Comparison of ENCODE assay signal across 9 cellular contexts in the genomic region with DNA sequence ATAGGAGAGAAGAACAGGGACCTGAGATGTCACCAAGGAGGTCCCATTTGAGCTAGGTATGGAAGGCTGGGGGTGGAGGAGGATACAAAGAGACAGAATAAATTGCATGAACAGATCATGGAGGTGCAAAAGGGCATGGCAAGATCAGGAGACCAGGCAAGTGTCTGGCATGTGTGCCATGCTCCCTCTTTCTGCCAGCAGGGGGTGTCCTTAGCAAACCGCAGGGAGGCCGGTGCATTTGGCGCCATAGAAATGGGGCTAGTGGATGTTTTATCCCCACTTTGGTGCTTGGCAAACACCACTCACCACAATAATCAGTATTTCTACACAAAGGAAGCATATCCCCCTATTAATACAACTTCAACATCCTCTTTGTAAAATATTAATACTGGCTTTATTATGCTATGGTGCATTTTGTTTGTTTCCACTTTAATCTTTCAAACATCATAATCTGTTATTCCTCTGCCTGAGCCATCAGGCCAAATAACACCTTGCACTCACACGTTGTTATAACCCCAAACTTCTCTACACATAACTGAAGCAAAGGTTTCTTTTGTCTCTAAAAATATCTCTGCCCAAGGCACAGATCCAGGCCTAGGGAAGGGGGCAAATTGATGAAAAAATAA. TPM values are rescaled to one million over a fixed set of nuclear protein-coding genes. Genes with fewer than 3 reads are reported as not detected.
A peak's percentile ranks its signal among the peaks of the same experiment; 100 is the strongest.
DNase-seq lines count a peak whose midpoint lies in the region; ATAC-seq, FAIRE-seq and TF ChIP-seq lines count a peak whose summit lies in the region.
"Had no signal": no experiment of that assay in that cellular context is flagged by ENCODE, and none has a peak within 500 bp of the region (broad histone marks: within the 10 kb centered on the region; RNA-seq: fewer than 3 reads in every experiment).

No MANE protein-coding gene starts in this region.

- peak overlapping the region in 1 of 3 donors; percentile 27 for H3K27ac Mint-ChIP-seq in CD4-positive, CD25-positive, alpha-beta regulatory T cell

- dilution Hi-C loops in keratinocyte (cut with MboI; ENCODE audit: extremely low pct_ligation_motif_present, low sequenced_read_pairs): loop anchor here (10.0 kb wide), 1 partner anchor 155 kb away; the partner anchor contains the start of gene S100A9

- peak; percentile 52 to 58 for ATAC-seq in CD4-positive, CD25-positive, alpha-beta regulatory T cell (ENCODE audit: low read depth in 2 of 2)
- ATAC-seq in HG02798 (IDR thresholded peaks at IDR 0.05; ENCODE audit: poor library complexity, unreplicated experiment): peak; percentile 39
- ATAC-seq in SK-N-SH treated with all-trans-retinoic acid at 6 μM for 48 hours: peak; percentile 49
- ATAC-seq in GM21526 (IDR thresholded peaks at IDR 0.05; ENCODE audit: low FRiP score, unreplicated experiment): no peak

- peaks cover 0 to 9% (median 5%) of the 10 kb centered on the region in 4 donors for H3K4me1 Mint-ChIP-seq in CD4-positive, CD25-positive, alpha-beta regulatory T cell

- peaks cover 5% of the 10 kb centered on the region for H3K27me3 Mint-ChIP-seq in CD4-positive, CD25-positive, alpha-beta regulatory T cell

- no peaks in the 10 kb centered on the region for H3K27me3 ChIP-seq in CD4-positive, CD25-positive, alpha-beta regulatory T cell (ENCODE audit: control insufficient read depth, insufficient read depth, low read length)
- H3K27me3 ChIP-seq in keratinocyte (ENCODE audit: control insufficient read depth, extremely low read depth, insufficient read depth, low read length): no peaks in the 10 kb centered on the region

- no peak overlapping the region for H2AFZ ChIP-seq in keratinocyte (ENCODE audit: control insufficient read depth, low read length)

- peak; percentile 70 for FAIRE-seq in keratinocyte (lab: Jason Lieb, UNC)

- no peak overlapping the region for H3K4me2 ChIP-seq in keratinocyte (ENCODE audit: control insufficient read depth, extremely low read depth, insufficient read depth, low read depth, low read length)

- DNase-seq in CD4-positive, CD25-positive, alpha-beta regulatory T cell: peak; percentile 31 to 76 (median 50)
- DNase-seq in activated naive CD4-positive, alpha-beta T cell treated with Interleukin-2 at 50 U/mL for 16 hours: peak; percentile 70
- no peak for DNase-seq in keratinocyte (ENCODE audit: low read depth, low spot score)
- peak; percentile 56 to 62 for DNase-seq in stimulated activated CD8-positive, alpha-beta memory T cell treated with anti-CD3 and anti-CD28 coated beads, Interleukin-2, amount 100 ng/mL, for 48 hours (ENCODE audit: low read depth in 2 of 2)
- DNase-seq in OCI-M2 (lab: John Stamatoyannopoulos, UW; ENCODE audit: unreplicated experiment): no peak

- H3K36me3 Mint-ChIP-seq in CD4-positive, CD25-positive, alpha-beta regulatory T cell: no peaks in the 10 kb centered on the region

- no peaks in the 10 kb centered on the region for H4K20me1 ChIP-seq in keratinocyte (ENCODE audit: control insufficient read depth, extremely low read depth, insufficient read depth, low read length)

- H3K4me1 ChIP-seq in CD4-positive, CD25-positive, alpha-beta regulatory T cell (ENCODE audit: control insufficient read depth, insufficient read depth, low read length, poor library complexity, severe bottlenecking): peaks cover 3% of the 10 kb centered on the region
- peaks cover 32% of the 10 kb centered on the region for H3K4me1 ChIP-seq in keratinocyte (ENCODE audit: control insufficient read depth, extremely low read depth, insufficient read depth, low read length)

- H3K79me2 ChIP-seq in keratinocyte (ENCODE audit: control insufficient read depth, insufficient read depth, low read length): no peaks in the 10 kb centered on the region

- H3K4me3 Mint-ChIP-seq in CD4-positive, CD25-positive, alpha-beta regulatory T cell: no peak overlapping the region

- no peak overlapping the region for H3K9ac ChIP-seq in keratinocyte (ENCODE audit: control insufficient read depth, extremely low read depth, insufficient read depth, low read length)

- peaks cover 0 to 3% (median 0%) of the 10 kb centered on the region in 7 donors for H3K9me3 Mint-ChIP-seq in CD4-positive, CD25-positive, alpha-beta regulatory T cell

- H3K4me3 ChIP-seq in CD4-positive, CD25-positive, alpha-beta regulatory T cell (ENCODE audit: low read depth, low read length): no peak overlapping the region
- H3K4me3 ChIP-seq in keratinocyte (ENCODE audit: control insufficient read depth in 2 of 3, extremely low read depth in 1 of 3, insufficient read depth in 2 of 3, low read depth in 1 of 3, low read length in 3 of 3): no peak overlapping the region
- H3K4me3 ChIP-seq: skin epidermis had no signal

- peak; percentile 84 to 96 (median 91) for TF ChIP-seq CTCF in keratinocyte (optimal IDR thresholded peaks at IDR 0.05 in 1 of 3, IDR thresholded peaks at IDR 0.05 in 1 of 3, conservative IDR thresholded peaks at IDR 0.05 in 1 of 3; ENCODE audit: extremely low read depth in 1 of 3, insufficient read depth in 2 of 3, low read length in 3 of 3)

- H3K9me1 ChIP-seq in keratinocyte (ENCODE audit: control insufficient read depth, extremely low read depth, insufficient read depth, low read length): no peaks in the 10 kb centered on the region

- H3K27ac ChIP-seq in CD4-positive, CD25-positive, alpha-beta regulatory T cell (ENCODE audit: insufficient read depth, low read length, poor library complexity, severe bottlenecking): no peak overlapping the region
- H3K27ac ChIP-seq in keratinocyte (ENCODE audit: control insufficient read depth, insufficient read depth, low read length): no peak overlapping the region

- no peaks in the 10 kb centered on the region for H3K9me3 ChIP-seq in CD4-positive, CD25-positive, alpha-beta regulatory T cell (ENCODE audit: control insufficient read depth in 2 of 2, low read length in 2 of 2)
- H3K9me3 ChIP-seq in keratinocyte (ENCODE audit: control insufficient read depth, low read depth, low read length): no peaks in the 10 kb centered on the region

- no peaks in the 10 kb centered on the region for H3K36me3 ChIP-seq in CD4-positive, CD25-positive, alpha-beta regulatory T cell (ENCODE audit: control insufficient read depth, insufficient read depth, low read length)
- H3K36me3 ChIP-seq in keratinocyte (ENCODE audit: control insufficient read depth in 2 of 2, extremely low read depth in 1 of 2, insufficient read depth in 2 of 2, low read length in 2 of 2): no peaks in the 10 kb centered on the region

RNA-seq across cellular contexts. Expression of gene S100A6, which starts 25.9 kb away (rescaled TPM):
- 304 TPM for total RNA-seq in CD4-positive, CD25-positive, alpha-beta regulatory T cell
- polyA plus RNA-seq in CD4-positive, CD25-positive, alpha-beta regulatory T cell: 1,000 to 10,000 TPM in 2 of 4 donors, 100 to 1,000 TPM in 2; 660 to 1,174 (median 946) TPM
- 1,608 to 5,801 TPM (median 2,598 TPM) in 3 replicates for polyA plus RNA-seq in keratinocyte
- 9,460 TPM for polyA plus RNA-seq in keratinocyte (2011; ENCODE audit: low read depth)
- polyA plus RNA-seq in keratinocyte (2011; cell fraction: cytosol; rRNA removed): 2,886 and 4,097 TPM in 2 replicates
- polyA plus RNA-seq in keratinocyte (2011; cell fraction: nucleus; rRNA removed): 986 and 1,204 TPM in 2 replicates
- 5,777 and 7,954 TPM in 2 replicates for polyA plus RNA-seq in keratinocyte (2012; ENCODE audit: low replicate concordance)
- 688 to 4,480 TPM (median 1,878 TPM) in 3 replicates for polyA minus RNA-seq in keratinocyte
- polyA minus RNA-seq in keratinocyte (2011; cell fraction: cytosol; rRNA and poly(A)+ RNA removed): 8,278 TPM
- polyA minus RNA-seq in keratinocyte (2011; cell fraction: nucleus; rRNA and poly(A)+ RNA removed): 423 and 447 TPM in 2 replicates

RNA-seq across cellular contexts. Expression of gene S100A5, which starts 30.9 kb away (rescaled TPM):
- total RNA-seq in CD4-positive, CD25-positive, alpha-beta regulatory T cell: 1.8 TPM
- polyA plus RNA-seq in CD4-positive, CD25-positive, alpha-beta regulatory T cell: 1 to 10 TPM; 1.2 to 3.0 (median 1.7) TPM
- polyA plus RNA-seq in keratinocyte: 0.20 to 0.76 TPM (median 0.24 TPM) in 3 replicates
- not detected for polyA plus RNA-seq in keratinocyte (2011; ENCODE audit: low read depth)
- 0.22 and 0.74 TPM in 2 replicates for polyA plus RNA-seq in keratinocyte (2011; cell fraction: cytosol; rRNA removed)
- polyA plus RNA-seq in keratinocyte (2011; cell fraction: nucleus; rRNA removed): not detected in 2 replicates
- 0.57 and 1.0 TPM in 2 replicates for polyA plus RNA-seq in keratinocyte (2012; ENCODE audit: low replicate concordance)
- not detected in 3 replicates for polyA minus RNA-seq in keratinocyte
- not detected for polyA minus RNA-seq in keratinocyte (2011; cell fraction: cytosol; rRNA and poly(A)+ RNA removed)
- polyA minus RNA-seq in keratinocyte (2011; cell fraction: nucleus; rRNA and poly(A)+ RNA removed): not detected in 2 replicates

RNA-seq across cellular contexts. Expression of gene S100A4, which starts 35.8 kb away (rescaled TPM):
- total RNA-seq in CD4-positive, CD25-positive, alpha-beta regulatory T cell: 928 TPM
- polyA plus RNA-seq in CD4-positive, CD25-positive, alpha-beta regulatory T cell: 1,000 to 10,000 TPM; 2,534 to 4,309 (median 3,364) TPM
- polyA plus RNA-seq in keratinocyte: 21.4 to 40.2 TPM (median 26.7 TPM) in 3 replicates
- polyA plus RNA-seq in keratinocyte (2011; ENCODE audit: low read depth): 10.6 TPM
- polyA plus RNA-seq in keratinocyte (2011; cell fraction: cytosol; rRNA removed): 34.4 and 39.6 TPM in 2 replicates
- polyA plus RNA-seq in keratinocyte (2011; cell fraction: nucleus; rRNA removed): 24.4 and 25.2 TPM in 2 replicates
- 26.4 and 34.9 TPM in 2 replicates for polyA plus RNA-seq in keratinocyte (2012; ENCODE audit: low replicate concordance)
- 6.5 to 13.9 TPM (median 6.6 TPM) in 3 replicates for polyA minus RNA-seq in keratinocyte
- polyA minus RNA-seq in keratinocyte (2011; cell fraction: cytosol; rRNA and poly(A)+ RNA removed): 12.3 TPM
- 4.0 and 9.2 TPM in 2 replicates for polyA minus RNA-seq in keratinocyte (2011; cell fraction: nucleus; rRNA and poly(A)+ RNA removed)

RNA-seq across cellular contexts. Expression of gene S100A3, which starts 39.2 kb away (rescaled TPM):
- total RNA-seq in CD4-positive, CD25-positive, alpha-beta regulatory T cell: not detected
- not detected for polyA plus RNA-seq in CD4-positive, CD25-positive, alpha-beta regulatory T cell
- 12.6 to 24.0 TPM (median 15.1 TPM) in 3 replicates for polyA plus RNA-seq in keratinocyte
- 1.9 TPM for polyA plus RNA-seq in keratinocyte (2011; ENCODE audit: low read depth)
- polyA plus RNA-seq in keratinocyte (2011; cell fraction: cytosol; rRNA removed): 10.1 and 13.0 TPM in 2 replicates
- polyA plus RNA-seq in keratinocyte (2011; cell fraction: nucleus; rRNA removed): 47.3 and 67.5 TPM in 2 replicates
- polyA plus RNA-seq in keratinocyte (2012; ENCODE audit: low replicate concordance): 5.7 and 8.9 TPM in 2 replicates
- 11.7 to 24.9 TPM (median 20.5 TPM) in 3 replicates for polyA minus RNA-seq in keratinocyte
- 8.2 TPM for polyA minus RNA-seq in keratinocyte (2011; cell fraction: cytosol; rRNA and poly(A)+ RNA removed)
- 4.5 and 6.0 TPM in 2 replicates for polyA minus RNA-seq in keratinocyte (2011; cell fraction: nucleus; rRNA and poly(A)+ RNA removed)

RNA-seq across cellular contexts. Expression of gene S100A7, which starts 49.4 kb away (rescaled TPM):
- total RNA-seq in CD4-positive, CD25-positive, alpha-beta regulatory T cell: not detected
- polyA plus RNA-seq in CD4-positive, CD25-positive, alpha-beta regulatory T cell: not detected
- 13.1 to 31.2 TPM (median 16.0 TPM) in 3 replicates for polyA plus RNA-seq in keratinocyte
- 12.2 TPM for polyA plus RNA-seq in keratinocyte (2011; ENCODE audit: low read depth)
- polyA plus RNA-seq in keratinocyte (2011; cell fraction: cytosol; rRNA removed): 13.8 and 57.6 TPM in 2 replicates
- 13.4 and 38.0 TPM in 2 replicates for polyA plus RNA-seq in keratinocyte (2011; cell fraction: nucleus; rRNA removed)
- polyA plus RNA-seq in keratinocyte (2012; ENCODE audit: low replicate concordance): 11.8 and 21.1 TPM in 2 replicates
- 0.92 to 3.0 TPM (median 2.2 TPM) in 3 replicates for polyA minus RNA-seq in keratinocyte
- not detected for polyA minus RNA-seq in keratinocyte (2011; cell fraction: cytosol; rRNA and poly(A)+ RNA removed)
- 4.7 and 9.0 TPM in 2 replicates for polyA minus RNA-seq in keratinocyte (2011; cell fraction: nucleus; rRNA and poly(A)+ RNA removed)

Comparison
In these comparisons a context has a peak if more than half of its experiments do, and no peak if none do; other contexts are left out.
1. DNase-seq: peak in CD4-positive, CD25-positive, alpha-beta regulatory T cell (3 of 3), activated naive CD4-positive, alpha-beta T cell treated with Interleukin-2 at 50 U/mL for 16 hours (single experiment) and stimulated activated CD8-positive, alpha-beta memory T cell treated with anti-CD3 and anti-CD28 coated beads, Interleukin-2, amount 100 ng/mL, for 48 hours (2 of 2); none in keratinocyte (single experiment) and OCI-M2 (single experiment).
2. RNA of gene S100A4, which starts 35.8 kb away (polyA plus RNA-seq): 2,534 to 4,309 TPM in CD4-positive, CD25-positive, alpha-beta regulatory T cell; 10.6 to 40.2 TPM in keratinocyte; every median in the first group is over 10 times any median in the second.